13 cellular contexts compared by ENCODE assay signal in the genomic region with DNA sequence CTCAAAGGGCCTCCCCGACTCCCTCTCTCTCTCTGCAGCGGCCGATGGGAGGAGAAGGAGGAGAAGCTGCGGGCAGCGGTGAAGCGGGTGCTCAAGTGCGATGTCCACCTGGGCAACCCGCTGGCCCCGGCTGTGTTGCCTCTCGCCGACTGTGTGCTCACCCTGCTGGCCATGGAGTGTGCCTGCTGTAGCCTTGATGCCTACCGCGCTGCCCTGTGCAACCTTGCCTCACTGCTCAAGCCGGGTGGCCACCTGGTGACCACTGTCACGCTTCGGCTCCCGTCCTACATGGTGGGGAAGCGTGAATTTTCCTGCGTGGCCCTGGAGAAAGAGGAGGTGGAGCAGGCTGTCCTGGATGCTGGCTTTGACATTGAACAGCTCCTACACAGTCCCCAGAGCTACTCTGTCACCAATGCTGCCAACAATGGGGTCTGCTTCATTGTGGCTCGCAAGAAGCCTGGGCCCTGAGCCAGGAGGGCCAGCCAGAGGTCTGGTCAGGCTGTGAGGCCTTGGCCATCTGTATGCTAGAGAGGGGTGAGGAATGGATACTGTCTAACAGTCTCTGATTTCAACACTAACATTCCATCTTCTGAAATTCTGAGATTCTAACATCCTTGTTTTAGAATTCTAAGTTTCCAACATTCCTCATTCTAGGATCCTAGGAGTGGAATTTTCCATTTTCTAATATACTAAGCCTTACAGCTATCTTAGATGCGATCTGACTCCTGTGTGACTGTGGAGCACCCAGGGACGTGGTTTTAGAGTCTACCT. TPM values are rescaled to one million over a fixed set of nuclear protein-coding genes. Genes with fewer than 3 reads are reported as not detected.
DNase-seq lines count a peak whose midpoint lies in the region; ATAC-seq and TF ChIP-seq lines count a peak whose summit lies in the region.
"Had no signal": no experiment of that assay in that cellular context is flagged by ENCODE, and none has a peak within 500 bp of the region (broad histone marks: within the 10 kb centered on the region; RNA-seq: fewer than 3 reads in every experiment).

No MANE protein-coding gene starts in this region.

- peaks cover 6% of the 10 kb centered on the region for H3K9me3 Mint-ChIP-seq in nephron
- peaks cover 0 to 3% (median 0%) of the 10 kb centered on the region in 8 donors for H3K9me3 Mint-ChIP-seq in CD4-positive, alpha-beta memory T cell
- H3K9me3 Mint-ChIP-seq: activated CD4-positive, alpha-beta T cell treated with anti-CD3 and anti-CD28 coated beads, Interleukin-2, amount 10 ng/mL, durations not matched to agents 24 days and 14 days; activated T-helper 17 cell treated with anti-CD3 and anti-CD28 coated beads, Interleukin-2, amount 50 U/mL, for 72 hours; T-cell had no signal

- peaks cover 60% of the 10 kb centered on the region for H3K4me1 Mint-ChIP-seq in nephron
- H3K4me1 Mint-ChIP-seq in CD4-positive, alpha-beta memory T cell, result no peaks in the 10 kb centered on the region
- H3K4me1 Mint-ChIP-seq: activated T-helper 17 cell treated with anti-CD3 and anti-CD28 coated beads, Interleukin-2, amount 50 U/mL, for 72 hours; T-cell had no signal

- CTCF ChIA-PET in CD4-positive, alpha-beta memory T cell (lab: Charles Lee; ENCODE audit: partially characterized antibody), result interaction anchor here (3.0 kb wide), 1 partner anchor 14 kb away, joined by 11 read pairs; no protein-coding TSS in a partner anchor

- H3K27me3 Mint-ChIP-seq in nephron (ENCODE audit: low read depth), result peaks cover 7% of the 10 kb centered on the region
- H3K27me3 Mint-ChIP-seq in CD4-positive, alpha-beta memory T cell, result peaks cover 2 to 18% of the 10 kb centered on the region in 2 donors

- H3K4me3 ChIP-seq in ascending aorta (peak overlapping the region in 1 of 2 donors; percentile 71), cardiac muscle cell (no peak overlapping the region)
- no peak overlapping the region for H3K4me3 ChIP-seq in CD4-positive, alpha-beta memory T cell (ENCODE audit: low read length in 2 of 2)

- peaks cover 11% of the 10 kb centered on the region for H3K36me3 Mint-ChIP-seq in nephron (ENCODE audit: low read depth)
- no peaks in the 10 kb centered on the region for H3K36me3 Mint-ChIP-seq in CD4-positive, alpha-beta memory T cell
- H3K36me3 Mint-ChIP-seq: T-cell had no signal

- H3K27ac Mint-ChIP-seq in nephron, result peak overlapping the region in 2 of 3 experiments; percentile 2 to 92
- H3K27ac Mint-ChIP-seq in CD4-positive, alpha-beta memory T cell, result no peak overlapping the region
- H3K27ac Mint-ChIP-seq: activated CD4-positive, alpha-beta T cell treated with anti-CD3 and anti-CD28 coated beads, Interleukin-2, amount 10 ng/mL, durations not matched to agents 24 days and 14 days; activated T-helper 17 cell treated with anti-CD3 and anti-CD28 coated beads, Interleukin-2, amount 50 U/mL, for 72 hours; T-cell had no signal

- peaks cover 4 to 44% of the 10 kb centered on the region in 2 donors for H3K4me1 ChIP-seq in ascending aorta
- peaks cover under 1% of the 10 kb centered on the region for H3K4me1 ChIP-seq in cardiac muscle cell (ENCODE audit: low read depth)
- H3K4me1 ChIP-seq in CD4-positive, alpha-beta memory T cell (ENCODE audit: insufficient read depth, low read length), result no peaks in the 10 kb centered on the region

- DNase-seq in AG20443 (ENCODE audit: low spot score) (peak; percentile 34), ascending aorta (ENCODE audit: low spot score in 2 of 2) (peak in 1 of 2 donors; percentile 84), cardiac muscle cell (ENCODE audit: low read depth in 1 of 2, low spot score in 1 of 2) (peak in 1 of 2 donors; percentile 85), glomerular visceral epithelial cell (ENCODE audit: extremely low spot score) (no peak), GM13977 (ENCODE audit: low spot score) (no peak)
- DNase-seq in CD4-positive, alpha-beta memory T cell, result no peak
- DNase-seq: activated CD4-positive, alpha-beta T cell treated with anti-CD3 and anti-CD28 coated beads, Interleukin-2, amount 10 ng/mL, durations not matched to agents 24 days and 14 days; NCI-H187 treated with DMSO at 0.1 percent for 48 hours; T-cell had no signal

- intact Hi-C loops in ascending aorta (cut with DNase I), result no loop called here
- intact Hi-C loops in CD4-positive, alpha-beta memory T cell (cut with micrococcal nuclease), result no loop called here

- in situ Hi-C loops in GM13977 (cut with MboI; ENCODE audit: low pct_unique_long_range_greater_than_20kb, low sequenced_read_pairs, unreplicated experiment), result no loop called here

- no peaks in the 10 kb centered on the region for H3K9me3 ChIP-seq in ascending aorta
- no peaks in the 10 kb centered on the region for H3K9me3 ChIP-seq in cardiac muscle cell (ENCODE audit: low read depth)
- no peaks in the 10 kb centered on the region for H3K9me3 ChIP-seq in CD4-positive, alpha-beta memory T cell (ENCODE audit: control insufficient read depth in 1 of 2, low read length in 2 of 2)

- TF ChIP-seq CTCF in ascending aorta (IDR thresholded peaks at IDR 0.05), result no peak
- peak; percentile 4 for TF ChIP-seq CTCF in cardiac muscle cell (IDR thresholded peaks at IDR 0.05; ENCODE audit: low read depth, low read length)
- no peak for TF ChIP-seq CTCF in nephron (IDR thresholded peaks at IDR 0.05; ENCODE audit: unreplicated experiment in 3 of 3)
- no peak for TF ChIP-seq CTCF in GM13977 (IDR thresholded peaks at IDR 0.05; ENCODE audit: extremely low read depth, insufficient read depth, missing control alignments)

- POLR2A ChIA-PET in CD4-positive, alpha-beta memory T cell (lab: Charles Lee; ENCODE audit: partially characterized antibody), result no interaction called here

- ATAC-seq in HG03139 (IDR thresholded peaks at IDR 0.05; ENCODE audit: unreplicated experiment), result no peak
- ATAC-seq: activated T-helper 17 cell treated with anti-CD3 and anti-CD28 coated beads, Interleukin-2, amount 50 U/mL, for 72 hours; T-cell had no signal

- no peaks in the 10 kb centered on the region for H3K27me3 ChIP-seq in ascending aorta
- H3K27me3 ChIP-seq in cardiac muscle cell, result no peaks in the 10 kb centered on the region
- no peaks in the 10 kb centered on the region for H3K27me3 ChIP-seq in CD4-positive, alpha-beta memory T cell (ENCODE audit: insufficient read depth, low read length)

- peak overlapping the region in 1 of 3 experiments; percentile 28 for H3K4me3 Mint-ChIP-seq in nephron
- no peak overlapping the region for H3K4me3 Mint-ChIP-seq in CD4-positive, alpha-beta memory T cell
- H3K4me3 Mint-ChIP-seq: activated CD4-positive, alpha-beta T cell treated with anti-CD3 and anti-CD28 coated beads, Interleukin-2, amount 10 ng/mL, durations not matched to agents 24 days and 14 days; activated T-helper 17 cell treated with anti-CD3 and anti-CD28 coated beads, Interleukin-2, amount 50 U/mL, for 72 hours; T-cell had no signal

- peaks cover 0 to 7% of the 10 kb centered on the region in 2 donors for H3K36me3 ChIP-seq in ascending aorta
- H3K36me3 ChIP-seq in cardiac muscle cell, result no peaks in the 10 kb centered on the region
- H3K36me3 ChIP-seq in CD4-positive, alpha-beta memory T cell (ENCODE audit: insufficient read depth, low read length), result no peaks in the 10 kb centered on the region

- H3K27ac ChIP-seq in ascending aorta, result peak overlapping the region; percentile 67 to 91
- no peak overlapping the region for H3K27ac ChIP-seq in cardiac muscle cell
- no peak overlapping the region for H3K27ac ChIP-seq in CD4-positive, alpha-beta memory T cell (ENCODE audit: low read depth, low read length)

RNA-seq across cellular contexts. Expression of gene INMT, which starts 3.6 kb away (rescaled TPM):
- total RNA-seq in ascending aorta, result 51.8 TPM
- 2.6 and 4.9 TPM in 2 replicates for total RNA-seq in cardiac muscle cell
- 0.98 and 2.2 TPM in 2 replicates for polyA plus RNA-seq in cardiac muscle cell
- 1 to 10 TPM in 1 of 2 experiments, under 1 TPM in 1; 0.87 to 1.2 TPM for total RNA-seq in CD4-positive, alpha-beta memory T cell
- polyA plus RNA-seq in CD4-positive, alpha-beta memory T cell, result under 1 TPM; 0.22 to 0.77 TPM
- total RNA-seq: activated CD4-positive, alpha-beta T cell treated with anti-CD3 and anti-CD28 coated beads, Interleukin-2, amount 10 ng/mL, durations not matched to agents 24 days and 14 days; pulmonary artery endothelial cell had no signal

RNA-seq across cellular contexts. Expression of gene MINDY4, which starts 15.6 kb away (rescaled TPM):
- total RNA-seq in ascending aorta (6.0 TPM), cardiac muscle cell (5.7 and 7.5 TPM in 2 replicates)
- 2.7 and 4.1 TPM in 2 replicates for polyA plus RNA-seq in cardiac muscle cell
- total RNA-seq in CD4-positive, alpha-beta memory T cell, result 1 to 10 TPM; 1.2 to 1.5 TPM
- polyA plus RNA-seq in CD4-positive, alpha-beta memory T cell, result under 1 TPM; 0.23 to 0.94 TPM

Comparison
In these comparisons a context has a peak if more than half of its experiments do, and no peak if none do; other contexts are left out.
1. H3K27ac ChIP-seq: peak in ascending aorta (2 of 2); none in cardiac muscle cell (single experiment) and CD4-positive, alpha-beta memory T cell (single experiment).
2. H3K27ac Mint-ChIP-seq: peak in nephron (2 of 3); none in CD4-positive, alpha-beta memory T cell (0 of 7).